ENCODE assay signal across 8 cellular contexts in the genomic region with DNA sequence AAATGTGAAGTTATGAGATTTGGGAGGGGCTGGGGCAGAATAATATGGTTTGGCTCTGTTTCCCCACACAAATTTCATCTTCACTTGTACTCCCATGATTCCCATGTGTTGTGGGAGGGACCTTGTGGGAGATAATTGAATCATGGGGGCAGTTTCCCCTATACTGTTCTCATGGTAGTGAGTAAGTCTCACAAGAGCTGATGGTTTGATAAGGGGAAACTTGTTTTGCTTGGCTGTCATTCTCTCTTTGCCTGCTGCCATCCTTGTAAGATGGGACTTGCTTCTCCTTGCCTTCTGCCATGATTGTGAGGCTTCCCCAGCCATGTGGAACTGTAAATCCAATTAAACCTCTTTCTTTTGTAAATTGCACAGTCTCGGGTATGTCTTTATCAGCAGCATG.
DNase-seq lines count a peak whose midpoint lies in the region; ATAC-seq, FAIRE-seq and TF ChIP-seq lines count a peak whose summit lies in the region.
"Not testable (repeated sequence)": the region's sequence is repeated elsewhere in the genome, so short reads cannot be mapped to it uniquely, and the experiment has no call there.

No MANE protein-coding gene starts in this region.

- TF ChIP-seq RAD21 in HepG2 (CRISPR knock-in tag; IDR thresholded peaks at IDR 0.05): not testable (repeated sequence)

- H3K4me3 Mint-ChIP-seq in Calu3 (ENCODE audit: low read depth, unreplicated experiment); HFFc6; MCF 10A (ENCODE audit: unreplicated experiment); osteocyte (ENCODE audit: unreplicated experiment): not testable (repeated sequence)
- H3K4me3 Mint-ChIP-seq in activated T-cell treated with anti-CD3 and anti-CD28 coated beads, Interleukin-2, amount 50 U/mL, for 72 hours: peak overlapping the region; percentile 21 to 38

- H3K36me3 ChIP-seq in RWPE2 (ENCODE audit: low read depth); HepG2 (replicated peaks in 1 of 2; ENCODE audit: control insufficient read depth in 1 of 2, insufficient read depth in 2 of 2, low read length in 2 of 2): not testable (repeated sequence)

- not testable (repeated sequence) for DNase-seq in Calu3; HFFc6; RWPE2 (ENCODE audit: low spot score); activated T-cell treated with anti-CD3 and anti-CD28 coated beads, Interleukin-2, amount 50 U/mL, for 72 hours; MCF 10A (ENCODE audit: unreplicated experiment); epithelial cell of prostate (ENCODE audit: low read depth, low spot score); HepG2 (ENCODE audit: low spot score); osteocyte (ENCODE audit: extremely low spot score, unreplicated experiment)

- not testable (repeated sequence) for H3K9me3 ChIP-seq in RWPE2 (ENCODE audit: severe bottlenecking); HepG2 (ENCODE audit: low read length)

- not testable (repeated sequence) for H3K9me3 Mint-ChIP-seq in Calu3 (ENCODE audit: low read depth, unreplicated experiment); HFFc6; activated T-cell treated with anti-CD3 and anti-CD28 coated beads, Interleukin-2, amount 50 U/mL, for 72 hours; MCF 10A (ENCODE audit: unreplicated experiment); osteocyte (ENCODE audit: unreplicated experiment)

- not testable (repeated sequence) for FAIRE-seq in HepG2 (lab: Jason Lieb, UNC)

- not testable (repeated sequence) for BruUV-seq in Calu3 (replicated peaks; lab: Mats Ljungman, UMichigan); MCF 10A (replicated peaks; lab: Mats Ljungman, UMichigan); HepG2 (replicated peaks; lab: Mats Ljungman, UMichigan)

- not testable (repeated sequence) for H3K27me3 ChIP-seq in RWPE2 (ENCODE audit: insufficient read depth, poor library complexity, severe bottlenecking); HepG2 (ENCODE audit: control insufficient read depth in 1 of 2, insufficient read depth in 2 of 2, low read length in 2 of 2)

- H3K79me2 ChIP-seq in HepG2 (ENCODE audit: insufficient read depth, low read length): not testable (repeated sequence)

- peak overlapping the region; percentile 97 for H3K27ac ChIP-seq in RWPE2 (ENCODE audit: poor library complexity, severe bottlenecking)
- H3K27ac ChIP-seq in epithelial cell of prostate: peak overlapping the region; percentile 94
- H3K27ac ChIP-seq in HepG2 (ENCODE audit: extremely low read length, insufficient read depth, low read length): not testable (repeated sequence)

- CTCF ChIA-PET in Calu3 (lab: Charles Lee); HepG2 (lab: Yijun Ruan, JAX; ENCODE audit: low intra/inter-chr PET ratio, low total read pairs): not testable (repeated sequence)
- CTCF ChIA-PET in MCF 10A (lab: Yijun Ruan, JAX): interaction anchor here (0.6 to 4.7 kb wide), 5 partner anchors 9 to 1544 kb away, joined by 3 to 25 read pairs (median 4); no protein-coding TSS in a partner anchor

- POLR2A ChIA-PET in MCF 10A (lab: Yijun Ruan, JAX); HepG2 (lab: Yijun Ruan, JAX): not testable (repeated sequence)

- H3K4me3 ChIP-seq in RWPE2 (ENCODE audit: severe bottlenecking); HepG2 (replicated peaks in 1 of 3; ENCODE audit: insufficient read depth in 1 of 3, low read depth in 2 of 3, low read length in 3 of 3): not testable (repeated sequence)

- H3K4me2 ChIP-seq in HepG2 (ENCODE audit: low read depth, low read length): peak overlapping the region; percentile 53; the same call in 1 of the 2 replicates

- intact Hi-C loops in Calu3 (cut with micrococcal nuclease; ENCODE audit: unreplicated experiment) (loop anchor here (5.0 kb wide), 2 partner anchors 197 to 217 kb away; a partner anchor contains a TSS), MCF 10A (cut with micrococcal nuclease) (loop anchor here (5.0 kb wide), 1 partner anchor 137 kb away; no protein-coding TSS in a partner anchor)
- intact Hi-C loops in HepG2 (cut with micrococcal nuclease; ENCODE audit: unreplicated experiment): not testable (repeated sequence)

- TF ChIP-seq POLR2A in HepG2 (IDR thresholded peaks at IDR 0.05; ENCODE audit: insufficient read depth in 1 of 2, low read depth in 2 of 2, low read length in 2 of 2): not testable (repeated sequence)

- not testable (repeated sequence) for H3K9ac ChIP-seq in HepG2 (ENCODE audit: insufficient read depth, low read depth, low read length)

- whole genome bisulfite sequencing in HepG2 (ENCODE audit: low lambda C conversion rate): 30% methylated on average over 1 of the region's 1 CpG

- H3K4me1 Mint-ChIP-seq in Calu3 (ENCODE audit: low read depth, unreplicated experiment) (peaks cover 74% of the 10 kb centered on the region), HFFc6 (ENCODE audit: low read depth) (peaks cover 69% of the 10 kb centered on the region), MCF 10A (ENCODE audit: insufficient read depth, unreplicated experiment) (peaks cover 37% of the 10 kb centered on the region), osteocyte (ENCODE audit: unreplicated experiment) (peaks cover 29% of the 10 kb centered on the region)
- H3K4me1 Mint-ChIP-seq in activated T-cell treated with anti-CD3 and anti-CD28 coated beads, Interleukin-2, amount 50 U/mL, for 72 hours (ENCODE audit: low read depth): peaks cover 26% of the 10 kb centered on the region

- H3K4me1 ChIP-seq in RWPE2 (ENCODE audit: insufficient read depth, poor library complexity, severe bottlenecking) (peaks cover 42% of the 10 kb centered on the region), HepG2 (ENCODE audit: insufficient read depth, low read length) (peaks cover 19% of the 10 kb centered on the region)

- not testable (repeated sequence) for TF ChIP-seq CTCF in Calu3 (IDR thresholded peaks at IDR 0.05; ENCODE audit: unreplicated experiment); HFFc6 (IDR thresholded peaks at IDR 0.05); RWPE2 (IDR thresholded peaks at IDR 0.05; ENCODE audit: poor library complexity, severe bottlenecking); MCF 10A (IDR thresholded peaks at IDR 0.05; ENCODE audit: unreplicated experiment); HepG2 (CRISPR knock-in tag; IDR thresholded peaks at IDR 0.05); osteocyte (IDR thresholded peaks at IDR 0.05)

- in situ Hi-C loops in HepG2 (cut with HindIII; ENCODE audit: extremely low pct_ligation_motif_present, low pct_unique_long_range_greater_than_20kb): loop anchor here (25.0 kb wide), 2 partner anchors 522 to 1072 kb away; no protein-coding TSS in a partner anchor

- TF ChIP-seq EP300 in HepG2 (IDR thresholded peaks at IDR 0.05; ENCODE audit: low read depth in 2 of 2, low read length in 2 of 2); HepG2 (CRISPR knock-in tag; IDR thresholded peaks at IDR 0.05; ENCODE audit: borderline replicate concordance): not testable (repeated sequence)

- not testable (repeated sequence) for ATAC-seq in RWPE2 (ENCODE audit: low read depth); activated T-cell treated with anti-CD3 and anti-CD28 coated beads, Interleukin-2, amount 50 U/mL, for 72 hours (replicated peaks in 1 of 2); HepG2

- H3K36me3 Mint-ChIP-seq in Calu3 (ENCODE audit: insufficient read depth, unreplicated experiment): peaks cover 12% of the 10 kb centered on the region
- not testable (repeated sequence) for H3K36me3 Mint-ChIP-seq in HFFc6 (ENCODE audit: low read depth); activated T-cell treated with anti-CD3 and anti-CD28 coated beads, Interleukin-2, amount 50 U/mL, for 72 hours (ENCODE audit: insufficient read depth in 2 of 2); MCF 10A (ENCODE audit: insufficient read depth, unreplicated experiment); osteocyte (ENCODE audit: unreplicated experiment)

- H3K27ac Mint-ChIP-seq in Calu3 (ENCODE audit: unreplicated experiment) (peak overlapping the region; percentile 97), HFFc6 (peak overlapping the region; percentile 93), MCF 10A (ENCODE audit: low read depth, unreplicated experiment) (peak overlapping the region; percentile 0), osteocyte (ENCODE audit: unreplicated experiment) (peak overlapping the region; percentile 43)
- peak overlapping the region; percentile 26 for H3K27ac Mint-ChIP-seq in activated T-cell treated with anti-CD3 and anti-CD28 coated beads, Interleukin-2, amount 50 U/mL, for 72 hours

- H4K20me1 ChIP-seq in HepG2 (ENCODE audit: insufficient read depth, low read length): not testable (repeated sequence)

- H3K27me3 Mint-ChIP-seq in Calu3 (ENCODE audit: unreplicated experiment); HFFc6 (ENCODE audit: insufficient read depth); MCF 10A (ENCODE audit: insufficient read depth, unreplicated experiment); osteocyte (ENCODE audit: unreplicated experiment): not testable (repeated sequence)
- peaks cover 23% of the 10 kb centered on the region for H3K27me3 Mint-ChIP-seq in activated T-cell treated with anti-CD3 and anti-CD28 coated beads, Interleukin-2, amount 50 U/mL, for 72 hours (ENCODE audit: low read depth)

- not testable (repeated sequence) for H2AFZ ChIP-seq in HepG2 (ENCODE audit: low read length)

Comparison
In these comparisons a context has a peak if more than half of its experiments do, and no peak if none do; other contexts are left out.
1. H3K27ac Mint-ChIP-seq: peak in every context shown above with its lines; median percentile 97 in Calu3; 93 in HFFc6; 43 in osteocyte; 26 in activated T-cell treated with anti-CD3 and anti-CD28 coated beads, Interleukin-2, amount 50 U/mL, for 72 hours; 0 in MCF 10A.